In genomic region chrX:102546175-102546574, GRCh38 we compare ENCODE assay signal across 11 cellular contexts. TPM values are rescaled to one million over a fixed set of nuclear protein-coding genes. Genes with fewer than 3 reads are reported as not detected.
DNase-seq lines count a peak whose midpoint lies in the region; ATAC-seq, FAIRE-seq and TF ChIP-seq lines count a peak whose summit lies in the region.
"Not testable (repeated sequence)": the region's sequence is repeated elsewhere in the genome, so short reads cannot be mapped to it uniquely, and the experiment has no call there.
"Had no signal": no experiment of that assay in that cellular context is flagged by ENCODE, and none has a peak within 500 bp of the region (broad histone marks: within the 10 kb centered on the region; RNA-seq: fewer than 3 reads in every experiment).

No MANE protein-coding gene starts in this region.

- not testable (repeated sequence) for ATAC-seq in activated T-cell treated with anti-CD3 and anti-CD28 coated beads, Interleukin-2, amount 50 U/mL, for 4 hours; stimulated activated effector memory CD8-positive, alpha-beta T cell treated with anti-CD3 and anti-CD28 coated beads, Interleukin-12 subunit alpha, Interleukin-12 subunit beta, amount 100 ng/mL, for 72 hours

- not testable (repeated sequence) for H3K4me1 Mint-ChIP-seq in T-helper 1 cell treated with Interleukin-12 subunit alpha and Interleukin-12 subunit beta and Interleukin-4 antibody, amounts not matched to agents 30 μg/mL and 1 μg/mL, for 36 hours (ENCODE audit: low read depth); activated T-cell treated with anti-CD3 and anti-CD28 coated beads, Interleukin-2, amount 50 U/mL, for 4 hours (ENCODE audit: low read depth); activated naive CD4-positive, alpha-beta T cell treated with anti-CD3 and anti-CD28 coated beads, Interleukin-2, amount 50 U/mL, for 24 hours; immature natural killer cell; stimulated activated effector memory CD8-positive, alpha-beta T cell treated with anti-CD3 and anti-CD28 coated beads, Interleukin-12 subunit alpha, Interleukin-12 subunit beta, amount 100 ng/mL, for 72 hours

- FAIRE-seq in GM12891 (lab: Jason Lieb, UNC): peak; percentile 79

- H3K4me1 ChIP-seq in BE2C: not testable (repeated sequence)

- not testable (repeated sequence) for H3K9me3 ChIP-seq in BE2C

- H3K4me3 Mint-ChIP-seq in T-helper 1 cell treated with Interleukin-12 subunit alpha and Interleukin-12 subunit beta and Interleukin-4 antibody, amounts not matched to agents 30 μg/mL and 1 μg/mL, for 36 hours: peak overlapping the region; percentile 82
- peak overlapping the region; percentile 80 for H3K4me3 Mint-ChIP-seq in activated T-cell treated with anti-CD3 and anti-CD28 coated beads, Interleukin-2, amount 50 U/mL, for 4 hours
- peak overlapping the region; percentile 85 for H3K4me3 Mint-ChIP-seq in activated naive CD4-positive, alpha-beta T cell treated with anti-CD3 and anti-CD28 coated beads, Interleukin-2, amount 50 U/mL, for 24 hours
- peak overlapping the region in 4 of 5 donors; percentile 48 to 89 (median 83) for H3K4me3 Mint-ChIP-seq in immature natural killer cell
- H3K4me3 Mint-ChIP-seq in stimulated activated effector memory CD8-positive, alpha-beta T cell treated with anti-CD3 and anti-CD28 coated beads, Interleukin-12 subunit alpha, Interleukin-12 subunit beta, amount 100 ng/mL, for 72 hours: peak overlapping the region; percentile 72

- TF ChIP-seq POLR2A in GM12891 (IDR thresholded peaks at IDR 0.05; ENCODE audit: low read depth, low read length): not testable (repeated sequence)

- H3K27ac Mint-ChIP-seq in T-helper 1 cell treated with Interleukin-12 subunit alpha and Interleukin-12 subunit beta and Interleukin-4 antibody, amounts not matched to agents 30 μg/mL and 1 μg/mL, for 36 hours; activated naive CD4-positive, alpha-beta T cell treated with anti-CD3 and anti-CD28 coated beads, Interleukin-2, amount 50 U/mL, for 24 hours; immature natural killer cell; stimulated activated effector memory CD8-positive, alpha-beta T cell treated with anti-CD3 and anti-CD28 coated beads, Interleukin-12 subunit alpha, Interleukin-12 subunit beta, amount 100 ng/mL, for 72 hours: not testable (repeated sequence)

- H3K36me3 ChIP-seq in BE2C: not testable (repeated sequence)

- not testable (repeated sequence) for TF ChIP-seq CTCF in BE2C (IDR thresholded peaks at IDR 0.05; ENCODE audit: low read depth, low read length)

- H3K36me3 Mint-ChIP-seq in T-helper 1 cell treated with Interleukin-12 subunit alpha and Interleukin-12 subunit beta and Interleukin-4 antibody, amounts not matched to agents 30 μg/mL and 1 μg/mL, for 36 hours (ENCODE audit: low read depth); activated T-cell treated with anti-CD3 and anti-CD28 coated beads, Interleukin-2, amount 50 U/mL, for 4 hours (ENCODE audit: insufficient read depth); activated naive CD4-positive, alpha-beta T cell treated with anti-CD3 and anti-CD28 coated beads, Interleukin-2, amount 50 U/mL, for 24 hours; immature natural killer cell; stimulated activated effector memory CD8-positive, alpha-beta T cell treated with anti-CD3 and anti-CD28 coated beads, Interleukin-12 subunit alpha, Interleukin-12 subunit beta, amount 100 ng/mL, for 72 hours: not testable (repeated sequence)

- H3K27me3 Mint-ChIP-seq in T-helper 1 cell treated with Interleukin-12 subunit alpha and Interleukin-12 subunit beta and Interleukin-4 antibody, amounts not matched to agents 30 μg/mL and 1 μg/mL, for 36 hours (ENCODE audit: low read depth): peaks cover 12% of the 10 kb centered on the region
- H3K27me3 Mint-ChIP-seq in activated T-cell treated with anti-CD3 and anti-CD28 coated beads, Interleukin-2, amount 50 U/mL, for 4 hours (ENCODE audit: low read depth): peaks cover 11% of the 10 kb centered on the region
- not testable (repeated sequence) for H3K27me3 Mint-ChIP-seq in activated naive CD4-positive, alpha-beta T cell treated with anti-CD3 and anti-CD28 coated beads, Interleukin-2, amount 50 U/mL, for 24 hours
- peaks cover 6 to 18% (median 6%) of the 10 kb centered on the region in 3 donors for H3K27me3 Mint-ChIP-seq in immature natural killer cell (ENCODE audit: low read depth in 3 of 3)

- H3K27me3 ChIP-seq in BE2C: not testable (repeated sequence)

- H3K4me3 ChIP-seq in BE2C (ENCODE audit: low read depth, low read length): peak overlapping the region; percentile 58

- not testable (repeated sequence) for DNase-seq in BE2C; GM12891 (ENCODE audit: insufficient read length, low spot score); activated T-cell treated with anti-CD3 and anti-CD28 coated beads, Interleukin-2, amount 50 U/mL, for 4 hours; immature natural killer cell; stimulated activated effector memory CD8-positive, alpha-beta T cell treated with anti-CD3 and anti-CD28 coated beads, Interleukin-12 subunit alpha, Interleukin-12 subunit beta, amount 100 ng/mL, for 72 hours (ENCODE audit: low spot score in 2 of 2)
- peak; percentile 5 for DNase-seq in NCI-H146 treated with DMSO at 0.1 percent for 48 hours (lab: John Stamatoyannopoulos, UW; ENCODE audit: unreplicated experiment)

- H3K9me3 Mint-ChIP-seq in T-helper 1 cell treated with Interleukin-12 subunit alpha and Interleukin-12 subunit beta and Interleukin-4 antibody, amounts not matched to agents 30 μg/mL and 1 μg/mL, for 36 hours; activated T-cell treated with anti-CD3 and anti-CD28 coated beads, Interleukin-2, amount 50 U/mL, for 4 hours; activated naive CD4-positive, alpha-beta T cell treated with anti-CD3 and anti-CD28 coated beads, Interleukin-2, amount 50 U/mL, for 24 hours; immature natural killer cell; stimulated activated effector memory CD8-positive, alpha-beta T cell treated with anti-CD3 and anti-CD28 coated beads, Interleukin-12 subunit alpha, Interleukin-12 subunit beta, amount 100 ng/mL, for 72 hours: not testable (repeated sequence)

RNA-seq across cellular contexts. Expression of gene TMSB15A, which starts 29.6 kb away (rescaled TPM):
- polyA plus RNA-seq in BE2C (2012; ENCODE audit: insufficient read depth, insufficient read length, low read depth): not detected
- 0.30 TPM for polyA plus RNA-seq in GM12891 (2012; ENCODE audit: low read depth, missing spikeins)
- total RNA-seq in activated T-cell treated with anti-CD3 and anti-CD28 coated beads, Interleukin-2, amount 50 U/mL, for 4 hours: not detected
- polyA plus RNA-seq in immature natural killer cell: under 1 TPM in 1 of 3 donors, not detected in 2; 0.92 TPM
- total RNA-seq: Caco-2; CD4-positive, alpha-beta memory T cell; HepG2 had no signal
- polyA plus RNA-seq: CD4-positive, alpha-beta memory T cell; HepG2 had no signal

RNA-seq across cellular contexts. Expression of gene ARMCX5, which starts 53.1 kb away (rescaled TPM):
- 15.9 TPM for polyA plus RNA-seq in BE2C (2012; ENCODE audit: insufficient read depth, insufficient read length, low read depth)
- 9.5 TPM for polyA plus RNA-seq in GM12891 (2012; ENCODE audit: low read depth, missing spikeins)
- total RNA-seq in activated T-cell treated with anti-CD3 and anti-CD28 coated beads, Interleukin-2, amount 50 U/mL, for 4 hours: 10 to 100 TPM; 15.0 to 17.3 (median 16.8) TPM
- 10 to 100 TPM in 1 of 3 donors, 1 to 10 TPM in 2; 5.3 to 10.4 (median 8.3) TPM for polyA plus RNA-seq in immature natural killer cell
